In genomic region chr15:45377630-45378148, GRCh38 we compare ENCODE assay signal across 8 cellular contexts. TPM values are rescaled to one million over a fixed set of nuclear protein-coding genes. Genes with fewer than 3 reads are reported as not detected.
DNase-seq lines count a peak whose midpoint lies in the region; ATAC-seq, FAIRE-seq and TF ChIP-seq lines count a peak whose summit lies in the region.

No MANE protein-coding gene starts in this region.

- no peak for TF ChIP-seq POLR2A in heart left ventricle (IDR thresholded peaks at IDR 0.05)
- TF ChIP-seq POLR2A in GM12891 (IDR thresholded peaks at IDR 0.05; ENCODE audit: low read depth, low read length): no peak

- no peak for FAIRE-seq in GM12891 (lab: Jason Lieb, UNC)

- no peaks in the 10 kb centered on the region for H3K36me3 Mint-ChIP-seq in activated CD4-positive, alpha-beta memory T cell treated with anti-CD3 and anti-CD28 coated beads, Interleukin-2, amount 10 ng/mL, durations not matched to agents 7 days and 5 days (ENCODE audit: low read depth)
- H3K36me3 Mint-ChIP-seq in progenitor cell of endocrine pancreas (ENCODE audit: insufficient read depth): peaks cover 12% of the 10 kb centered on the region

- CTCF ChIA-PET in activated CD4-positive, alpha-beta memory T cell treated with anti-CD3 and anti-CD28 coated beads, Interleukin-2, amount 10 ng/mL, durations not matched to agents 7 days and 5 days (lab: Charles Lee): interaction anchor here (1.0 kb wide), 1 partner anchor 23 kb away, joined by 3 read pairs; no protein-coding TSS in a partner anchor

- H3K4me1 Mint-ChIP-seq in activated CD4-positive, alpha-beta memory T cell treated with anti-CD3 and anti-CD28 coated beads, Interleukin-2, amount 10 ng/mL, durations not matched to agents 7 days and 5 days: peaks cover 11% of the 10 kb centered on the region
- peaks cover 32% of the 10 kb centered on the region for H3K4me1 Mint-ChIP-seq in progenitor cell of endocrine pancreas (ENCODE audit: low read depth)

- H3K9me3 ChIP-seq in heart left ventricle: no peaks in the 10 kb centered on the region

- H3K4me1 ChIP-seq in heart left ventricle: peaks cover 0 to 39% (median 19%) of the 10 kb centered on the region in 12 donors

- ATAC-seq in HG03066 (IDR thresholded peaks at IDR 0.05; ENCODE audit: low read depth, unreplicated experiment) (peak; percentile 20), heart left ventricle (peak; percentile 33 to 56 (median 45))

- peaks cover 0 to 35% (median 0%) of the 10 kb centered on the region in 9 donors for H3K27me3 ChIP-seq in heart left ventricle

- H3K4me3 ChIP-seq in heart left ventricle: peak overlapping the region; percentile 42 to 74 (median 66)

- TF ChIP-seq CTCF in heart left ventricle (IDR thresholded peaks at IDR 0.05) (no peak), progenitor cell of endocrine pancreas (IDR thresholded peaks at IDR 0.05; ENCODE audit: unreplicated experiment) (no peak)

- peak overlapping the region; percentile 70 to 91 (median 82) for H3K27ac ChIP-seq in heart left ventricle

- 0 to 2% (median 1%) methylated on average over 29 to 32 of the region's 32 CpGs for WGBS in heart left ventricle, 4 donors

- no peak overlapping the region for H3K27ac Mint-ChIP-seq in activated CD4-positive, alpha-beta memory T cell treated with anti-CD3 and anti-CD28 coated beads, Interleukin-2, amount 10 ng/mL, durations not matched to agents 7 days and 5 days
- peak overlapping the region; percentile 78 for H3K27ac Mint-ChIP-seq in progenitor cell of endocrine pancreas

- peak overlapping the region; percentile 21 for H3K4me3 Mint-ChIP-seq in activated CD4-positive, alpha-beta memory T cell treated with anti-CD3 and anti-CD28 coated beads, Interleukin-2, amount 10 ng/mL, durations not matched to agents 7 days and 5 days
- peak overlapping the region; percentile 83 for H3K4me3 Mint-ChIP-seq in progenitor cell of endocrine pancreas (ENCODE audit: low read depth)

- POLR2A ChIA-PET in activated CD4-positive, alpha-beta memory T cell treated with anti-CD3 and anti-CD28 coated beads, Interleukin-2, amount 10 ng/mL, durations not matched to agents 7 days and 5 days (lab: Charles Lee): interaction anchor here (0.6 to 1.1 kb wide), 2 partner anchors 12 to 43 kb away, joined by 4 read pairs; no protein-coding TSS in a partner anchor

- intact Hi-C loops in heart left ventricle (cut with DNase I): loop anchor here in 1 of 10 donors (5.0 kb wide), 1 partner anchor 45 kb away; no protein-coding TSS in a partner anchor

- DNase-seq in NCI-H82 (lab: John Stamatoyannopoulos, UW) (peak; percentile 59), NCI-H82 treated with DMSO at 0.1 percent for 48 hours (lab: John Stamatoyannopoulos, UW; ENCODE audit: unreplicated experiment) (no peak), heart left ventricle (peak; percentile 49 to 71 (median 59)), progenitor cell of endocrine pancreas (ENCODE audit: low spot score, unreplicated experiment) (no peak), GM12891 (ENCODE audit: insufficient read length, low spot score) (no peak), T1000 (lab: John Stamatoyannopoulos, UW) (no peak)
- no peak for DNase-seq in activated CD4-positive, alpha-beta memory T cell treated with anti-CD3 and anti-CD28 coated beads, Interleukin-2, amount 10 ng/mL, durations not matched to agents 7 days and 5 days

- H3K36me3 ChIP-seq in heart left ventricle: peaks cover 0 to 19% (median 0%) of the 10 kb centered on the region in 9 donors

- peaks cover 71% of the 10 kb centered on the region for H3K27me3 Mint-ChIP-seq in activated CD4-positive, alpha-beta memory T cell treated with anti-CD3 and anti-CD28 coated beads, Interleukin-2, amount 10 ng/mL, durations not matched to agents 7 days and 5 days
- peaks cover 56% of the 10 kb centered on the region for H3K27me3 Mint-ChIP-seq in progenitor cell of endocrine pancreas

- H3K9me3 Mint-ChIP-seq in activated CD4-positive, alpha-beta memory T cell treated with anti-CD3 and anti-CD28 coated beads, Interleukin-2, amount 10 ng/mL, durations not matched to agents 7 days and 5 days: no peaks in the 10 kb centered on the region
- H3K9me3 Mint-ChIP-seq in progenitor cell of endocrine pancreas (ENCODE audit: low read depth): peaks cover 3% of the 10 kb centered on the region

TF ChIP-seq in GM12891, 5 proteins besides CTCF, POLR2A, EP300 and RAD21:
- TF ChIP-seq POU2F2 (IDR thresholded peaks at IDR 0.05; ENCODE audit: low read depth, low read length): no peak
- TF ChIP-seq POLR2AphosphoS5 (IDR thresholded peaks at IDR 0.05; ENCODE audit: low read depth, low read length): no peak
- TF ChIP-seq TAF1 (IDR thresholded peaks at IDR 0.05; ENCODE audit: low read depth, low read length): no peak

RNA-seq across cellular contexts. Expression of gene GATM, which starts 0.7 kb away (rescaled TPM):
- 1 to 10 TPM; 1.9 to 2.2 TPM for total RNA-seq in activated CD4-positive, alpha-beta memory T cell treated with anti-CD3 and anti-CD28 coated beads, Interleukin-2, amount 10 ng/mL, durations not matched to agents 7 days and 5 days
- total RNA-seq in heart left ventricle (100 to 1,000 TPM in 1 of 9 donors, 10 to 100 TPM in 8; 12.9 to 121 (median 29.7) TPM), progenitor cell of endocrine pancreas (64.1 and 75.5 TPM in 2 replicates)
- polyA plus RNA-seq in heart left ventricle: 1 to 10 TPM; 8.3 to 9.1 TPM
- 66.5 TPM for polyA plus RNA-seq in GM12891 (2012; ENCODE audit: low read depth, missing spikeins)

Comparison
In these comparisons a context has a peak if more than half of its experiments do, and no peak if none do; other contexts are left out.
1. DNase-seq: peak in NCI-H82 (single experiment) and heart left ventricle (5 of 5); none in NCI-H82 treated with DMSO at 0.1 percent for 48 hours (single experiment), activated CD4-positive, alpha-beta memory T cell treated with anti-CD3 and anti-CD28 coated beads, Interleukin-2, amount 10 ng/mL, durations not matched to agents 7 days and 5 days (single experiment), progenitor cell of endocrine pancreas (single experiment), GM12891 (single experiment) and T1000 (single experiment).
2. RNA of gene GATM, which starts 0.7 kb away (total RNA-seq): 64.1 to 75.5 TPM in progenitor cell of endocrine pancreas and 12.9 to 121 TPM in heart left ventricle; 1.9 to 2.2 TPM in activated CD4-positive, alpha-beta memory T cell treated with anti-CD3 and anti-CD28 coated beads, Interleukin-2, amount 10 ng/mL, durations not matched to agents 7 days and 5 days; every median in the first group is over 4 times any median in the second.